27 cellular contexts compared by ENCODE assay signal in the genomic region with DNA sequence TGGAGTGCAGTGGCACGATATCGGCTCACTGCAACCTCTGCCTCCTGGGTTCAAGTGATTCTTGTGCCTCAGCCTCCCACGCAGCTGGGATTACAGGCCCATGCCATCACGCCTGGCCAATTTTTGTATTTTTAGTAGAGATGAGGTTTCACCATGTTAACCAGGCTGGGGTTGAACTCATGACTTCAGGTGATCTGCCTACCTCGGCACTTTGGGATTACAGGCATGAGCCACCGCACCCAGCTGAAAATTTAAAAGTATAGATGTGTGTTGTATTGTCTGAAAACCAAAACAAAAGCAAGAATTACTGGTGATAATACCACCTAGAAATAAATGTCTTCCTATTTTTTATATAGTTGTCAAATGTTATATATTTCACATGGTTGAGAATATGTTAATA.
"Had no signal": no experiment of that assay in that cellular context is flagged by ENCODE, and none has a peak within 500 bp of the region (broad histone marks: within the 10 kb centered on the region; RNA-seq: fewer than 3 reads in every experiment).

No MANE protein-coding gene starts in this region.

- H3K4me3 ChIP-seq: left ventricle myocardium inferior, lung, mucosa of descending colon, ovary, right atrium auricular region, right lobe of liver, smooth muscle cell, thyroid gland, transverse colon, uterus had no signal

- ATAC-seq: left colon; mucosa of descending colon; naive thymus-derived CD4-positive, alpha-beta T cell; natural killer cell treated with Interleukin-12 subunit alpha and Interleukin-12 subunit beta and Interleukin-15 and Interleukin-18, amount 100 ng/mL, for 72 hours; right lobe of liver; stimulated activated memory B cell treated with anti-CD40 and anti-IgM and Interleukin-4, amounts not matched to agents 10 μg/mL and 1 μg/mL and 100 μg/mL, for 72 hours; stimulated activated naive CD8-positive, alpha-beta T cell treated with anti-CD3 and anti-CD28 coated beads, Interleukin-15, amount 100 ng/mL, for 72 hours had no signal

- H3K27ac Mint-ChIP-seq: immature natural killer cell; naive thymus-derived CD4-positive, alpha-beta T cell; stimulated activated memory B cell treated with anti-CD40 and anti-IgM and Interleukin-4, amounts not matched to agents 10 μg/mL and 1 μg/mL and 100 μg/mL, for 72 hours; stimulated activated naive CD8-positive, alpha-beta T cell treated with anti-CD3 and anti-CD28 coated beads, Interleukin-15, amount 100 ng/mL, for 72 hours had no signal

- H3K4me2 ChIP-seq: smooth muscle cell had no signal

- H3K27ac ChIP-seq: ovary, right atrium auricular region, thyroid gland, transverse colon had no signal

- H3K9me3 ChIP-seq: left ventricle myocardium inferior, mucosa of descending colon, ovary, right atrium auricular region, right lobe of liver, thyroid gland, transverse colon, uterus had no signal

- H3K36me3 Mint-ChIP-seq: immature natural killer cell; natural killer cell treated with Interleukin-12 subunit alpha and Interleukin-12 subunit beta and Interleukin-15 and Interleukin-18, amount 100 ng/mL, for 72 hours; stimulated activated memory B cell treated with anti-CD40 and anti-IgM and Interleukin-4, amounts not matched to agents 10 μg/mL and 1 μg/mL and 100 μg/mL, for 72 hours had no signal

- H3K27me3 Mint-ChIP-seq: progenitor cell of endocrine pancreas; stimulated activated memory B cell treated with anti-CD40 and anti-IgM and Interleukin-4, amounts not matched to agents 10 μg/mL and 1 μg/mL and 100 μg/mL, for 72 hours; stimulated activated naive CD8-positive, alpha-beta T cell treated with anti-CD3 and anti-CD28 coated beads, Interleukin-15, amount 100 ng/mL, for 72 hours had no signal

- H3K9me3 Mint-ChIP-seq: immature natural killer cell; mesothelial cell of epicardium; natural killer cell treated with Interleukin-12 subunit alpha and Interleukin-12 subunit beta and Interleukin-15 and Interleukin-18, amount 100 ng/mL, for 72 hours; stimulated activated memory B cell treated with anti-CD40 and anti-IgM and Interleukin-4, amounts not matched to agents 10 μg/mL and 1 μg/mL and 100 μg/mL, for 72 hours; stimulated activated naive CD8-positive, alpha-beta T cell treated with anti-CD3 and anti-CD28 coated beads, Interleukin-15, amount 100 ng/mL, for 72 hours had no signal

- DNase-seq: hypothalamus; immature natural killer cell; kidney; left colon; left ventricle myocardium inferior; mesendoderm; mucosa of descending colon; naive thymus-derived CD4-positive, alpha-beta T cell; ovary; right lobe of liver; stimulated activated CD4-positive, alpha-beta T cell treated with anti-CD3 and anti-CD28 coated beads, Interleukin-1b, Interleukin-23, amount 100 ng/mL, for 48 hours; stimulated activated CD4-positive, alpha-beta T cell treated with anti-CD3 and anti-CD28 coated beads, Interleukin-2, amount 100 ng/mL, for 48 hours; stimulated activated CD4-positive, alpha-beta T cell treated with anti-CD3 and anti-CD28 coated beads, Interleukin-4, amount 100 ng/mL, for 4 hours; stimulated activated CD8-positive, alpha-beta memory T cell treated with anti-CD3 and anti-CD28 coated beads, Interleukin-4, amount 100 ng/mL, for 48 hours; stimulated activated naive CD4-positive, alpha-beta T cell treated with Interleukin-2 at 50 U/mL for 16 hours; stimulated activated naive CD8-positive, alpha-beta T cell treated with anti-CD3 and anti-CD28 coated beads, Interleukin-15, amount 100 ng/mL, for 72 hours; substantia nigra; thyroid gland; transverse colon; uterus had no signal

- H3K4me3 Mint-ChIP-seq: mesothelial cell of epicardium; stimulated activated memory B cell treated with anti-CD40 and anti-IgM and Interleukin-4, amounts not matched to agents 10 μg/mL and 1 μg/mL and 100 μg/mL, for 72 hours; stimulated activated naive CD8-positive, alpha-beta T cell treated with anti-CD3 and anti-CD28 coated beads, Interleukin-15, amount 100 ng/mL, for 72 hours had no signal

- H3K36me3 ChIP-seq: ovary, right atrium auricular region, right lobe of liver, thyroid gland, transverse colon, uterus had no signal

- H3K27me3 ChIP-seq: ovary, right atrium auricular region, right lobe of liver, thyroid gland, transverse colon, uterus had no signal
